16 cellular contexts compared by ENCODE assay signal in genomic region chr14:80973918-80974317, GRCh38. TPM values are rescaled to one million over a fixed set of nuclear protein-coding genes. Genes with fewer than 3 reads are reported as not detected.
DNase-seq lines count a peak whose midpoint lies in the region; ATAC-seq and TF ChIP-seq lines count a peak whose summit lies in the region.
"Had no signal": no experiment of that assay in that cellular context is flagged by ENCODE, and none has a peak within 500 bp of the region (broad histone marks: within the 10 kb centered on the region; RNA-seq: fewer than 3 reads in every experiment).

No MANE protein-coding gene starts in this region.

- ATAC-seq in DND-41 (ENCODE audit: insufficient read depth, low read depth): peak; percentile 10
- peak; percentile 71 for ATAC-seq in central memory CD8-positive, alpha-beta T cell (replicated peaks; ENCODE audit: extremely low read depth, poor library complexity, severe bottlenecking)
- ATAC-seq: K562, left colon, right cardiac atrium had no signal

- H3K27me3 ChIP-seq in DND-41 (ENCODE audit: insufficient read depth, low read length, poor library complexity) (no peaks in the 10 kb centered on the region), sigmoid colon (no peaks in the 10 kb centered on the region), Karpas-422 (ENCODE audit: low read length) (no peaks in the 10 kb centered on the region), ovary (no peaks in the 10 kb centered on the region)

- H2AFZ ChIP-seq in DND-41 (ENCODE audit: low read depth, low read length) (peak overlapping the region; percentile 31; the same call in 1 of the 2 replicates), Karpas-422 (ENCODE audit: low read length) (no peak overlapping the region)

- TF ChIP-seq POLR2A in sigmoid colon (IDR thresholded peaks at IDR 0.05) (no peak), ovary (IDR thresholded peaks at IDR 0.05) (no peak)

- intact Hi-C loops in sigmoid colon (cut with DNase I): no loop called here
- intact Hi-C loops in ovary (cut with DNase I): no loop called here

- no peak overlapping the region for H3K4me3 Mint-ChIP-seq in central memory CD8-positive, alpha-beta T cell
- H3K4me3 Mint-ChIP-seq: activated B cell treated with CpG ODN at 0.5 μM for 24 hours, naive B cell had no signal

- H3K9ac ChIP-seq in DND-41 (ENCODE audit: low read depth, low read length): peak overlapping the region; percentile 38
- H3K9ac ChIP-seq in Karpas-422 (ENCODE audit: low read length): no peak overlapping the region
- H3K9ac ChIP-seq: SK-N-SH had no signal

- no peaks in the 10 kb centered on the region for H3K27me3 Mint-ChIP-seq in central memory CD8-positive, alpha-beta T cell

- H3K36me3 Mint-ChIP-seq in central memory CD8-positive, alpha-beta T cell (ENCODE audit: insufficient read depth): no peaks in the 10 kb centered on the region
- H3K36me3 Mint-ChIP-seq: naive B cell had no signal

- TF ChIP-seq EP300 in sigmoid colon (IDR thresholded peaks at IDR 0.05) (no peak), ovary (IDR thresholded peaks at IDR 0.05) (no peak)

- H3K4me1 ChIP-seq in DND-41 (ENCODE audit: insufficient read depth, low read length) (peaks cover 100% of the 10 kb centered on the region), sigmoid colon (peaks cover 0 to 35% (median 28%) of the 10 kb centered on the region in 4 donors), Karpas-422 (ENCODE audit: low read length) (peaks cover 3% of the 10 kb centered on the region; the same call in 1 of the 2 replicates), ovary (ENCODE audit: insufficient read depth) (no peaks in the 10 kb centered on the region)

- no peaks in the 10 kb centered on the region for H3K9me2 ChIP-seq in Karpas-422 (replicated peaks; ENCODE audit: insufficient read depth, low read length)
- H3K9me2 ChIP-seq: SK-N-SH had no signal

- peak overlapping the region; percentile 54 for H3K27ac Mint-ChIP-seq in central memory CD8-positive, alpha-beta T cell (ENCODE audit: low read depth)
- H3K27ac Mint-ChIP-seq: activated B cell treated with CpG ODN at 0.5 μM for 24 hours had no signal

- WGBS in sigmoid colon, 2 donors: 46 to 62% methylated on average over 5 of the region's 5 CpGs
- WGBS in ovary, 3 donors: 40 to 52% (median 49%) methylated on average over 5 of the region's 5 CpGs

- peak overlapping the region; percentile 87 for H3K27ac ChIP-seq in DND-41 (ENCODE audit: low read length)
- peak overlapping the region in 3 of 4 donors; percentile 15 to 60 (median 57) for H3K27ac ChIP-seq in sigmoid colon
- H3K27ac ChIP-seq in Karpas-422 (ENCODE audit: low read length): no peak overlapping the region
- H3K27ac ChIP-seq in ovary: no peak overlapping the region

- no peaks in the 10 kb centered on the region for H3K9me3 Mint-ChIP-seq in central memory CD8-positive, alpha-beta T cell
- H3K9me3 Mint-ChIP-seq: activated B cell treated with CpG ODN at 0.5 μM for 24 hours, naive B cell had no signal

- H3K79me2 ChIP-seq in DND-41 (ENCODE audit: insufficient read depth, low read length) (peaks cover 79% of the 10 kb centered on the region), Karpas-422 (ENCODE audit: low read length) (no peaks in the 10 kb centered on the region)

- H4K20me1 ChIP-seq in DND-41 (ENCODE audit: insufficient read depth, low read length) (no peaks in the 10 kb centered on the region), Karpas-422 (ENCODE audit: insufficient read depth, low read depth, low read length) (no peaks in the 10 kb centered on the region)

- peak; percentile 65 for DNase-seq in DND-41
- DNase-seq in NCI-H69 (lab: John Stamatoyannopoulos, UW): peak; percentile 99
- DNase-seq in central memory CD8-positive, alpha-beta T cell (ENCODE audit: low spot score in 2 of 2): no peak
- no peak for DNase-seq in sigmoid colon
- no peak for DNase-seq in Karpas-422
- DNase-seq in cortex of kidney (lab: John Stamatoyannopoulos, UW): no peak
- no peak for DNase-seq in ovary
- DNase-seq: activated B cell treated with CpG ODN at 0.5 μM for 24 hours; activated T-cell treated with anti-CD3 and anti-CD28 coated beads, Interleukin-2, amount 50 U/mL, for 48 hours; left colon; naive B cell; NCI-H187; right cardiac atrium; SK-N-SH had no signal

- H3K4me1 Mint-ChIP-seq in central memory CD8-positive, alpha-beta T cell: peaks cover 18% of the 10 kb centered on the region
- H3K4me1 Mint-ChIP-seq: activated B cell treated with CpG ODN at 0.5 μM for 24 hours had no signal

- no peak for TF ChIP-seq CTCF in DND-41 (IDR thresholded peaks at IDR 0.05; ENCODE audit: borderline replicate concordance, extremely low read depth, low read length, poor library complexity, severe bottlenecking)
- no peak for TF ChIP-seq CTCF in sigmoid colon (IDR thresholded peaks at IDR 0.05)
- TF ChIP-seq CTCF in ovary (IDR thresholded peaks at IDR 0.05): no peak

- no peaks in the 10 kb centered on the region for H3K9me3 ChIP-seq in DND-41 (ENCODE audit: insufficient read depth, low read length, severe bottlenecking)
- H3K9me3 ChIP-seq in sigmoid colon: no peaks in the 10 kb centered on the region
- no peaks in the 10 kb centered on the region for H3K9me3 ChIP-seq in Karpas-422 (ENCODE audit: low read length)
- H3K9me3 ChIP-seq in ovary: no peaks in the 10 kb centered on the region
- H3K9me3 ChIP-seq: SK-N-SH had no signal

- no peak overlapping the region; a peak in 1 of 4 replicates for H3K4me3 ChIP-seq in DND-41 (ENCODE audit: low read depth in 1 of 2, low read length in 2 of 2)
- no peak overlapping the region for H3K4me3 ChIP-seq in sigmoid colon
- H3K4me3 ChIP-seq in Karpas-422 (ENCODE audit: low read length): no peak overlapping the region
- H3K4me3 ChIP-seq in ovary: no peak overlapping the region
- H3K4me3 ChIP-seq: K562 had no signal

- peaks cover 40% of the 10 kb centered on the region for H3K36me3 ChIP-seq in DND-41 (ENCODE audit: insufficient read depth, low read length)
- H3K36me3 ChIP-seq in sigmoid colon: no peaks in the 10 kb centered on the region
- H3K36me3 ChIP-seq in Karpas-422 (ENCODE audit: insufficient read depth, low read length): no peaks in the 10 kb centered on the region
- no peaks in the 10 kb centered on the region for H3K36me3 ChIP-seq in ovary

- H3K4me2 ChIP-seq in DND-41 (ENCODE audit: insufficient read depth, low read length) (peak overlapping the region; percentile 15), Karpas-422 (ENCODE audit: low read depth, low read length, poor library complexity, severe bottlenecking) (no peak overlapping the region)
- H3K4me2 ChIP-seq: SK-N-SH had no signal

RNA-seq across cellular contexts. Expression of gene TSHR, which starts 18.5 kb away (rescaled TPM):
- total RNA-seq in sigmoid colon (not detected), ovary (under 1 TPM in 2 of 7 donors, not detected in 5; 0.23 to 0.41 TPM)
- polyA plus RNA-seq in sigmoid colon (under 1 TPM in 2 of 3 donors, not detected in 1; 0.47 to 0.60 TPM), ovary (under 1 TPM in 1 of 2 donors, not detected in 1; 0.15 TPM)
- not detected in 2 replicates for total RNA-seq in Karpas-422 (2014; rRNA removed; shearing (Covaris generic); ENCODE audit: low replicate concordance)
- total RNA-seq: activated B cell treated with CpG ODN at 0.5 μM for 24 hours, glomerular endothelial cell, K562, right cardiac atrium had no signal
- polyA plus RNA-seq: SK-N-SH had no signal

RNA-seq across cellular contexts. Expression of gene CEP128, which starts 32.4 kb away (rescaled TPM):
- total RNA-seq in sigmoid colon (10 to 100 TPM in 2 of 4 donors, 1 to 10 TPM in 2; 8.3 to 16.6 (median 10.5) TPM), ovary (10 to 100 TPM in 2 of 7 donors, 1 to 10 TPM in 5; 5.2 to 14.3 (median 7.8) TPM)
- polyA plus RNA-seq in sigmoid colon (1 to 10 TPM in 2 of 3 donors, under 1 TPM in 1; 0.60 to 2.7 (median 1.4) TPM), ovary (1 to 10 TPM; 1.5 to 2.4 TPM)
- total RNA-seq in Karpas-422 (2014; rRNA removed; shearing (Covaris generic); ENCODE audit: low replicate concordance): 28.3 and 29.3 TPM in 2 replicates

Comparison
In these comparisons a context has a peak if more than half of its experiments do, and no peak if none do; other contexts are left out.
1. DNase-seq: peak in DND-41 (single experiment) and NCI-H69 (single experiment); none in central memory CD8-positive, alpha-beta T cell (0 of 2), sigmoid colon (single experiment), Karpas-422 (single experiment), cortex of kidney (single experiment) and ovary (0 of 5).
2. H3K27ac ChIP-seq: peak in DND-41 (single experiment) and sigmoid colon (3 of 4); none in Karpas-422 (single experiment) and ovary (0 of 2).